18 cellular contexts compared by ENCODE assay signal in the genomic region with DNA sequence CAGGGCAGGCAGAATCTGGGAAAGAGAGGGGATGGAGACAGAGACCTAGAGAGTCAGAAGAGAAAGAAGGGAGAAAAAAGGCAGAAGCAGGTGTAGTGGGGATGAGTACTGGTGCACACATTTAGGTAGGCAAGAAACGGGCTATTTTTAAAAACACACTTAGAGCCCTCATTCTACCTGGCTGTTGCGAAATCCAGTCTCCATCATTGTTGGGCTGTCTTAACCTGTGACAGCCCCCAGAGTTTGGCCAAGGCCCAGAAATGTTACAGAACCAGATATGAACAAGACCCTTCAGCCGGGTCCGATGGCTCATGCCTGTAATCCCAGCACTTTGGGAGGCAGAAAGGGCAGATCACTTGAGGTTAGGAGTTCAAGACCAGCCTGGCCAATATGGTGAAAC. TPM values are rescaled to one million over a fixed set of nuclear protein-coding genes. Genes with fewer than 3 reads are reported as not detected.
DNase-seq lines count a peak whose midpoint lies in the region; ATAC-seq, FAIRE-seq and TF ChIP-seq lines count a peak whose summit lies in the region.
"Had no signal": no experiment of that assay in that cellular context is flagged by ENCODE, and none has a peak within 500 bp of the region (broad histone marks: within the 10 kb centered on the region; RNA-seq: fewer than 3 reads in every experiment).

No MANE protein-coding gene starts in this region.

- H3K79me2 ChIP-seq in H1 (ENCODE audit: control insufficient read depth in 1 of 2, insufficient read depth in 2 of 2, low read length in 2 of 2): no peaks in the 10 kb centered on the region

- H3K14ac ChIP-seq in H1 (ENCODE audit: insufficient read length): no peak overlapping the region

- H2AFZ ChIP-seq in H1 (ENCODE audit: low read length): no peak overlapping the region

- FAIRE-seq in H1 (lab: Jason Lieb, UNC): no peak
- FAIRE-seq: GM19239, HTR-8/SVneo had no signal

- DNase-seq in HFFc6: no peak
- DNase-seq in H1 (ENCODE audit: low read depth in 1 of 2, low spot score in 2 of 2): no peak
- no peak for DNase-seq in mesenteric fat pad (ENCODE audit: low spot score)
- DNase-seq: BE2C; CD8-positive, alpha-beta memory T cell; GF-D8; KG1; NCI-H1092; NCI-H1694; NCI-H2107; SW 1271 had no signal

- no peak overlapping the region for H3K56ac ChIP-seq in H1 (replicated peaks; ENCODE audit: insufficient read length, low read depth, low read length)

- no peak overlapping the region for H3K18ac ChIP-seq in H1 (ENCODE audit: extremely low read depth, low read length)

- no peak for TF ChIP-seq POLR2A in H1 (IDR thresholded peaks at IDR 0.05; ENCODE audit: control extremely low read depth in 1 of 2, low read depth in 2 of 2, low read length in 2 of 2)

- H3K4ac ChIP-seq in H1 (replicated peaks; ENCODE audit: insufficient read length, low read depth, low read length): no peak overlapping the region

- POLR2A ChIA-PET in H1 (lab: Charles Lee; ENCODE audit: partially characterized antibody): interaction anchor here (0.9 to 2.0 kb wide), 6 partner anchors 13 to 153 kb away, joined by 3 to 7 read pairs (median 4); a partner anchor contains a TSS

- H3K9me3 Mint-ChIP-seq in HFFc6: no peaks in the 10 kb centered on the region
- H3K9me3 Mint-ChIP-seq: CD8-positive, alpha-beta memory T cell had no signal

- no peak overlapping the region for H3K23ac ChIP-seq in H1 (ENCODE audit: insufficient read length)

- no peak for TF ChIP-seq EP300 in H1 (IDR thresholded peaks at IDR 0.05; ENCODE audit: borderline replicate concordance in 1 of 2, low read depth in 2 of 2, low read length in 2 of 2)

- H3K27ac Mint-ChIP-seq in HFFc6: no peak overlapping the region; the same call in 1 of the 2 replicates

- H2AK5ac ChIP-seq in H1 (ENCODE audit: low read depth, low read length): no peak overlapping the region

- 0 out of 2 replicates have a peak overlapping the region, but pooled peaks have one; percentile 36 for H4K8ac ChIP-seq in H1 (ENCODE audit: extremely low read depth, insufficient read depth, low read length)

- CTCF ChIA-PET in H1 (lab: Charles Lee; ENCODE audit: partially characterized antibody): interaction anchor here (0.9 to 2.1 kb wide), 4 partner anchors 22 to 125 kb away, joined by 3 to 5 read pairs (median 4); no protein-coding TSS in a partner anchor

- H2BK5ac ChIP-seq in H1 (ENCODE audit: low read depth, low read length): no peak overlapping the region

- TF ChIP-seq RAD21 in H1 (IDR thresholded peaks at IDR 0.05 in 1 of 2, conservative IDR thresholded peaks at IDR 0.05 in 1 of 2; ENCODE audit: low read depth in 2 of 2, low read length in 2 of 2): no peak

- no peaks in the 10 kb centered on the region; the same call in 1 of the 2 replicates for H3K23me2 ChIP-seq in H1 (ENCODE audit: low read depth, low read length)

- H3K4me3 ChIP-seq in H1 (ENCODE audit: extremely low read depth in 1 of 4, insufficient read depth in 2 of 4, low read depth in 3 of 4, low read length in 4 of 4): no peak overlapping the region
- H3K4me3 ChIP-seq: SJSA1 had no signal

- no peak for TF ChIP-seq CTCF in HFFc6 (IDR thresholded peaks at IDR 0.05)
- TF ChIP-seq CTCF in H1 (IDR thresholded peaks at IDR 0.05; ENCODE audit: control extremely low read depth in 1 of 3, insufficient read depth in 1 of 3, low read depth in 1 of 3, low read length in 3 of 3): no peak

- no peaks in the 10 kb centered on the region for H3K36me3 Mint-ChIP-seq in HFFc6 (ENCODE audit: low read depth)

- no peak overlapping the region for H3K27ac ChIP-seq in H1 (ENCODE audit: low read depth, low read length)
- H3K27ac ChIP-seq: RWPE1, SJSA1 had no signal

- WGBS in H1 (ENCODE audit: extremely low coverage in 1 of 2, insufficient coverage in 1 of 2, insufficient read length in 1 of 2, insufficient replicate concordance in 2 of 2, low coverage in 1 of 2, low lambda C conversion rate in 2 of 2, missing lambda C conversion rate in 1 of 2), 2 experiments: 91% methylated on average over 4 of the region's 4 CpGs; no CpG with 5 or more reads in 1 of the 2 experiments

- H3K4me1 ChIP-seq in H1 (replicated peaks in 1 of 4; ENCODE audit: control insufficient read depth in 3 of 4, insufficient read depth in 4 of 4, low read length in 3 of 4): peaks cover 0 to 6% (median 3%) of the 10 kb centered on the region in 4 experiments; a peak in 3 of 7 replicates
- H3K4me1 ChIP-seq: BE2C, SJSA1 had no signal

- H3K9me3 ChIP-seq in H1 (ENCODE audit: insufficient read depth in 2 of 2, low read depth in 1 of 2, low read length in 1 of 2): no peaks in the 10 kb centered on the region
- H3K9me3 ChIP-seq: BE2C, SJSA1 had no signal

- ATAC-seq in HG02884 (IDR thresholded peaks at IDR 0.05; ENCODE audit: unreplicated experiment): no peak

- no peak overlapping the region for H4K5ac ChIP-seq in H1 (ENCODE audit: insufficient read length, low read depth, low read length)

- no peak overlapping the region for H3K4me2 ChIP-seq in H1 (ENCODE audit: insufficient read depth in 1 of 2, low read depth in 2 of 2, low read length in 2 of 2)

- no peak overlapping the region for H2BK15ac ChIP-seq in H1 (ENCODE audit: low read length)

- H3K27me3 Mint-ChIP-seq in HFFc6 (ENCODE audit: insufficient read depth): no peaks in the 10 kb centered on the region

- no peak overlapping the region for H4K91ac ChIP-seq in H1 (replicated peaks; ENCODE audit: insufficient read length, low read length)

- peaks cover 19% of the 10 kb centered on the region for H3K4me1 Mint-ChIP-seq in HFFc6 (ENCODE audit: low read depth)
- H3K4me1 Mint-ChIP-seq: CD8-positive, alpha-beta memory T cell had no signal

- no peak overlapping the region for H2BK120ac ChIP-seq in H1 (replicated peaks; ENCODE audit: low read depth, low read length)

- no peak overlapping the region for H2BK12ac ChIP-seq in H1 (ENCODE audit: low read depth, low read length)

- H2BK20ac ChIP-seq in H1 (ENCODE audit: low read length): no peak overlapping the region; the same call in 1 of the 2 replicates

- no peaks in the 10 kb centered on the region for H3K27me3 ChIP-seq in H1 (replicated peaks in 1 of 4; ENCODE audit: control insufficient read depth in 3 of 4, extremely low read depth in 1 of 4, insufficient read depth in 3 of 4, low read length in 3 of 4)
- H3K27me3 ChIP-seq: BE2C, SJSA1 had no signal

- H3K79me1 ChIP-seq in H1 (ENCODE audit: low read depth, low read length): no peaks in the 10 kb centered on the region

- no peaks in the 10 kb centered on the region for H3K36me3 ChIP-seq in H1 (ENCODE audit: control insufficient read depth in 2 of 4, insufficient read depth in 4 of 4, low read length in 3 of 4)
- H3K36me3 ChIP-seq: BE2C, SJSA1 had no signal

- H3K4me3 Mint-ChIP-seq in HFFc6: peak overlapping the region; percentile 5; the same call in 1 of the 2 replicates
- H3K4me3 Mint-ChIP-seq: CD8-positive, alpha-beta memory T cell had no signal

- H3K9ac ChIP-seq in H1 (replicated peaks in 1 of 4; ENCODE audit: extremely low read depth in 1 of 4, low read depth in 3 of 4, low read length in 3 of 4): no peak overlapping the region

- no peaks in the 10 kb centered on the region for H4K20me1 ChIP-seq in H1 (replicated peaks in 1 of 2; ENCODE audit: control insufficient read depth in 1 of 2, insufficient read depth in 2 of 2, low read length in 2 of 2)

RNA-seq across cellular contexts. Expression of a gene that starts 12.6 kb away (rescaled TPM):
- total RNA-seq in HFFc6 (2021; fragmentation: NEBNext Ultra II Directional; extraction: Animal tissue kit (Norgen Biotek cat#: 25700)): not detected
- total RNA-seq in H1 (2021; fragmentation: NEBNext Ultra II Directional; extraction: Animal tissue kit (Norgen Biotek cat#: 25700)): 16.7 and 16.9 TPM in 2 replicates
- polyA plus RNA-seq in H1 (2011; rRNA removed): 37.5 and 44.3 TPM in 2 replicates
- 26.5 TPM for polyA plus RNA-seq in H1 (2011; cell fraction: cytosol; rRNA removed)
- 24.3 TPM for polyA plus RNA-seq in H1 (2011; cell fraction: nucleus; rRNA removed)
- polyA plus RNA-seq in H1 (2012, experiment 1 of 2): 15.8 to 22.2 TPM (median 19.0 TPM) in 4 replicates
- 21.6 TPM for polyA plus RNA-seq in H1 (2012, experiment 2 of 2)
- 12.0 TPM for polyA plus RNA-seq in H1 (2013, experiment 1 of 2)
- polyA plus RNA-seq in H1 (2013, experiment 2 of 2): 11.5 TPM
- 28.9 and 33.1 TPM in 2 replicates for polyA minus RNA-seq in H1 (2011; rRNA and poly(A)+ RNA removed)
- polyA minus RNA-seq in H1 (2011; cell fraction: cytosol; rRNA and poly(A)+ RNA removed): 18.0 TPM
- 14.6 TPM for polyA minus RNA-seq in H1 (2011; cell fraction: nucleus; rRNA and poly(A)+ RNA removed)
- not detected for total RNA-seq in mesenteric fat pad
- total RNA-seq: SJSA1 had no signal
- polyA plus RNA-seq: AG04450 had no signal

RNA-seq across cellular contexts. Expression of a gene that starts 20.7 kb away (rescaled TPM):
- 100 to 1,000 TPM; 203 to 241 (median 217) TPM for total RNA-seq in HFFc6 (2021; fragmentation: NEBNext Ultra II Directional; extraction: Animal tissue kit (Norgen Biotek cat#: 25700))
- total RNA-seq in H1 (2021; fragmentation: NEBNext Ultra II Directional; extraction: Animal tissue kit (Norgen Biotek cat#: 25700)): 51.6 and 51.7 TPM in 2 replicates
- 102 and 106 TPM in 2 replicates for polyA plus RNA-seq in H1 (2011; rRNA removed)
- 69.8 TPM for polyA plus RNA-seq in H1 (2011; cell fraction: cytosol; rRNA removed)
- 31.0 TPM for polyA plus RNA-seq in H1 (2011; cell fraction: nucleus; rRNA removed)
- 30.9 to 32.4 TPM (median 31.9 TPM) in 4 replicates for polyA plus RNA-seq in H1 (2012, experiment 1 of 2)
- polyA plus RNA-seq in H1 (2012, experiment 2 of 2): 43.6 TPM
- 29.6 TPM for polyA plus RNA-seq in H1 (2013, experiment 1 of 2)
- polyA plus RNA-seq in H1 (2013, experiment 2 of 2): 28.1 TPM
- polyA minus RNA-seq in H1 (2011; rRNA and poly(A)+ RNA removed): 17.3 and 19.1 TPM in 2 replicates
- 31.3 TPM for polyA minus RNA-seq in H1 (2011; cell fraction: cytosol; rRNA and poly(A)+ RNA removed)
- polyA minus RNA-seq in H1 (2011; cell fraction: nucleus; rRNA and poly(A)+ RNA removed): 49.0 TPM
- total RNA-seq in mesenteric fat pad: 1.7 TPM
- polyA plus RNA-seq: CD8-positive, alpha-beta memory T cell had no signal

RNA-seq across cellular contexts. Expression of a gene that starts 39.8 kb away (rescaled TPM):
- 1 to 10 TPM; 3.1 to 5.5 (median 3.6) TPM for total RNA-seq in HFFc6 (2021; fragmentation: NEBNext Ultra II Directional; extraction: Animal tissue kit (Norgen Biotek cat#: 25700))
- 118 and 129 TPM in 2 replicates for total RNA-seq in H1 (2021; fragmentation: NEBNext Ultra II Directional; extraction: Animal tissue kit (Norgen Biotek cat#: 25700))
- polyA plus RNA-seq in H1 (2011; rRNA removed): 119 and 188 TPM in 2 replicates
- polyA plus RNA-seq in H1 (2011; cell fraction: cytosol; rRNA removed): 156 TPM
- polyA plus RNA-seq in H1 (2011; cell fraction: nucleus; rRNA removed): 142 TPM
- polyA plus RNA-seq in H1 (2012, experiment 1 of 2): 104 to 136 TPM (median 132 TPM) in 4 replicates
- polyA plus RNA-seq in H1 (2012, experiment 2 of 2): 157 TPM
- polyA plus RNA-seq in H1 (2013, experiment 1 of 2): 64.1 TPM
- 57.8 TPM for polyA plus RNA-seq in H1 (2013, experiment 2 of 2)
- 138 and 188 TPM in 2 replicates for polyA minus RNA-seq in H1 (2011; rRNA and poly(A)+ RNA removed)
- 164 TPM for polyA minus RNA-seq in H1 (2011; cell fraction: cytosol; rRNA and poly(A)+ RNA removed)
- 132 TPM for polyA minus RNA-seq in H1 (2011; cell fraction: nucleus; rRNA and poly(A)+ RNA removed)
- 3.3 TPM for total RNA-seq in mesenteric fat pad
- total RNA-seq: CD8-positive, alpha-beta memory T cell had no signal
- polyA plus RNA-seq: CD8-positive, alpha-beta memory T cell had no signal

RNA-seq across cellular contexts. Expression of a gene that starts 51.3 kb away (rescaled TPM):
- total RNA-seq in HFFc6 (2021; fragmentation: NEBNext Ultra II Directional; extraction: Animal tissue kit (Norgen Biotek cat#: 25700)): 10 to 100 TPM; 69.1 to 92.6 (median 87.6) TPM
- 131 and 134 TPM in 2 replicates for total RNA-seq in H1 (2021; fragmentation: NEBNext Ultra II Directional; extraction: Animal tissue kit (Norgen Biotek cat#: 25700))
- 43.2 and 53.5 TPM in 2 replicates for polyA plus RNA-seq in H1 (2011; rRNA removed)
- polyA plus RNA-seq in H1 (2011; cell fraction: cytosol; rRNA removed): 70.2 TPM
- polyA plus RNA-seq in H1 (2011; cell fraction: nucleus; rRNA removed): 42.9 TPM
- 163 to 182 TPM (median 173 TPM) in 4 replicates for polyA plus RNA-seq in H1 (2012, experiment 1 of 2)
- polyA plus RNA-seq in H1 (2012, experiment 2 of 2): 86.7 TPM
- 89.6 TPM for polyA plus RNA-seq in H1 (2013, experiment 1 of 2)
- polyA plus RNA-seq in H1 (2013, experiment 2 of 2): 96.6 TPM
- polyA minus RNA-seq in H1 (2011; rRNA and poly(A)+ RNA removed): 13.6 and 21.9 TPM in 2 replicates
- polyA minus RNA-seq in H1 (2011; cell fraction: cytosol; rRNA and poly(A)+ RNA removed): 53.8 TPM
- 25.6 TPM for polyA minus RNA-seq in H1 (2011; cell fraction: nucleus; rRNA and poly(A)+ RNA removed)
- total RNA-seq in mesenteric fat pad: 49.7 TPM

RNA-seq across cellular contexts. Expression of a gene that starts 59.0 kb away (rescaled TPM):
- total RNA-seq in HFFc6 (2021; fragmentation: NEBNext Ultra II Directional; extraction: Animal tissue kit (Norgen Biotek cat#: 25700)): not detected
- total RNA-seq in H1 (2021; fragmentation: NEBNext Ultra II Directional; extraction: Animal tissue kit (Norgen Biotek cat#: 25700)): not detected in 2 replicates
- polyA plus RNA-seq in H1 (2011; rRNA removed): not detected in 2 replicates
- not detected for polyA plus RNA-seq in H1 (2011; cell fraction: cytosol; rRNA removed)
- not detected for polyA plus RNA-seq in H1 (2011; cell fraction: nucleus; rRNA removed)
- polyA plus RNA-seq in H1 (2012, experiment 1 of 2): 0.14 TPM in 1 of 4 replicates, not detected in the others
- polyA plus RNA-seq in H1 (2012, experiment 2 of 2): not detected
- polyA plus RNA-seq in H1 (2013, experiment 1 of 2): not detected
- polyA plus RNA-seq in H1 (2013, experiment 2 of 2): not detected
- polyA minus RNA-seq in H1 (2011; rRNA and poly(A)+ RNA removed): not detected in 2 replicates
- polyA minus RNA-seq in H1 (2011; cell fraction: cytosol; rRNA and poly(A)+ RNA removed): not detected
- polyA minus RNA-seq in H1 (2011; cell fraction: nucleus; rRNA and poly(A)+ RNA removed): not detected
- total RNA-seq in mesenteric fat pad: 0.29 TPM
- total RNA-seq: CD8-positive, alpha-beta memory T cell; MCF 10A; SJSA1 had no signal
- polyA plus RNA-seq: AG04450; CD8-positive, alpha-beta memory T cell had no signal

Comparison
In these comparisons a context has a peak if more than half of its experiments do, and no peak if none do; other contexts are left out.
1. RNA of a gene that starts 12.6 kb away (total RNA-seq): 16.7 to 16.9 TPM in H1; not detected in HFFc6 and not detected in mesenteric fat pad (single experiment); every median in the first group is over 10 times any median in the second.
2. RNA of a gene that starts 20.7 kb away (total RNA-seq): 203 to 241 TPM in HFFc6 and 51.6 to 51.7 TPM in H1; 1.7 TPM in mesenteric fat pad (single experiment); every median in the first group is over 10 times any median in the second.
3. RNA of a gene that starts 39.8 kb away (total RNA-seq): 118 to 129 TPM in H1; 3.1 to 5.5 TPM in HFFc6 and 3.3 TPM in mesenteric fat pad (single experiment); every median in the first group is over 10 times any median in the second.